10 cellular contexts compared by ENCODE assay signal in genomic region chr1:225977937-225978748, GRCh38. TPM values are rescaled to one million over a fixed set of nuclear protein-coding genes. Genes with fewer than 3 reads are reported as not detected.
DNase-seq lines count a peak whose midpoint lies in the region; ATAC-seq, FAIRE-seq and TF ChIP-seq lines count a peak whose summit lies in the region.
"Had no signal": no experiment of that assay in that cellular context is flagged by ENCODE, and none has a peak within 500 bp of the region (broad histone marks: within the 10 kb centered on the region; RNA-seq: fewer than 3 reads in every experiment).

No MANE protein-coding gene starts in this region.

- no peak for DNase-seq in GM18507 (ENCODE audit: extremely low spot score, insufficient read length, low read depth)
- peak in 3 of 4 donors; percentile 50 to 64 (median 59) for DNase-seq in body of pancreas
- DNase-seq in effector memory CD4-positive, alpha-beta T cell, result no peak
- DNase-seq in stimulated activated CD4-positive, alpha-beta T cell treated with anti-CD3 and anti-CD28 coated beads, Interleukin-12 subunit alpha, Interleukin-12 subunit beta, amount 100 ng/mL, for 4 hours, result no peak
- no peak for DNase-seq in activated effector memory CD4-positive, alpha-beta T cell treated with Interleukin-2 at 50 U/mL for 16 hours
- DNase-seq in DMS114 treated with DMSO at 0.1 percent for 48 hours (lab: John Stamatoyannopoulos, UW; ENCODE audit: unreplicated experiment), result no peak

- 31 to 48% methylated on average over 11 to 15 of the region's 15 CpGs for WGBS in body of pancreas, 2 donors

- no peaks in the 10 kb centered on the region for H3K9me3 ChIP-seq in body of pancreas
- no peaks in the 10 kb centered on the region for H3K9me3 ChIP-seq in effector memory CD4-positive, alpha-beta T cell (ENCODE audit: control insufficient read depth, low read length)

- intact Hi-C loops in body of pancreas (cut with DNase I), result no loop called here

- ATAC-seq in GM21367 (IDR thresholded peaks at IDR 0.05; ENCODE audit: unreplicated experiment) (peak; percentile 84), HG03196 (IDR thresholded peaks at IDR 0.05; ENCODE audit: unreplicated experiment) (peak; percentile 84), body of pancreas (no peak)
- ATAC-seq: SK-N-SH treated with all-trans-retinoic acid at 6 μM for 48 hours had no signal

- peaks cover 0 to 1% of the 10 kb centered on the region in 2 donors for H3K36me3 ChIP-seq in body of pancreas (replicated peaks in 1 of 2; ENCODE audit: insufficient read depth in 1 of 2, low read depth in 2 of 2)
- peaks cover 34% of the 10 kb centered on the region for H3K36me3 ChIP-seq in effector memory CD4-positive, alpha-beta T cell (ENCODE audit: control insufficient read depth, insufficient read depth, low read length)

- H3K27ac ChIP-seq in body of pancreas, result peak overlapping the region in 3 of 4 donors; percentile 35 to 77 (median 58)
- no peak overlapping the region for H3K27ac ChIP-seq in effector memory CD4-positive, alpha-beta T cell (ENCODE audit: insufficient read depth, low read length, poor library complexity, severe bottlenecking)
- H3K27ac ChIP-seq: KMS-11 had no signal

- H3K4me1 ChIP-seq in body of pancreas, result peaks cover 42% of the 10 kb centered on the region
- no peaks in the 10 kb centered on the region for H3K4me1 ChIP-seq in effector memory CD4-positive, alpha-beta T cell (ENCODE audit: control insufficient read depth, insufficient read depth, low read length, poor library complexity, severe bottlenecking)

- H3K27me3 ChIP-seq in body of pancreas, result no peaks in the 10 kb centered on the region
- no peaks in the 10 kb centered on the region for H3K27me3 ChIP-seq in effector memory CD4-positive, alpha-beta T cell (replicated peaks; ENCODE audit: control insufficient read depth, insufficient read depth, low read length, poor library complexity, severe bottlenecking)

- TF ChIP-seq POLR2A in body of pancreas (IDR thresholded peaks at IDR 0.05), result no peak

- peak; percentile 75 for FAIRE-seq in GM18507 (lab: Jason Lieb, UNC)

- no peak overlapping the region for H3K4me3 ChIP-seq in body of pancreas
- H3K4me3 ChIP-seq in effector memory CD4-positive, alpha-beta T cell (ENCODE audit: insufficient read depth, low read depth, low read length, poor library complexity, severe bottlenecking), result no peak overlapping the region

- peak in 1 of 7 experiments; percentile 7 for TF ChIP-seq CTCF in body of pancreas (IDR thresholded peaks at IDR 0.05)

RNA-seq across cellular contexts. Expression of gene SDE2, which starts 21.0 kb away (rescaled TPM):
- total RNA-seq in body of pancreas, result 10 to 100 TPM; 11.9 to 13.7 TPM

RNA-seq across cellular contexts. Expression of gene LEFTY2, which starts 37.1 kb away (rescaled TPM):
- total RNA-seq in body of pancreas, result 1 to 10 TPM in 1 of 2 donors, under 1 TPM in 1; 0.99 to 8.0 TPM

RNA-seq across cellular contexts. Expression of gene PYCR2, which starts 54.1 kb away (rescaled TPM):
- 10 to 100 TPM; 34.2 to 52.4 TPM for total RNA-seq in body of pancreas

Comparison
In these comparisons a context has a peak if more than half of its experiments do, and no peak if none do; other contexts are left out.
1. DNase-seq: peak in body of pancreas (3 of 4); none in GM18507 (single experiment), effector memory CD4-positive, alpha-beta T cell (0 of 3), stimulated activated CD4-positive, alpha-beta T cell treated with anti-CD3 and anti-CD28 coated beads, Interleukin-12 subunit alpha, Interleukin-12 subunit beta, amount 100 ng/mL, for 4 hours (single experiment), activated effector memory CD4-positive, alpha-beta T cell treated with Interleukin-2 at 50 U/mL for 16 hours (single experiment) and DMS114 treated with DMSO at 0.1 percent for 48 hours (single experiment).